Comparison of ENCODE assay signal across 1 cellular context in the genomic region with DNA sequence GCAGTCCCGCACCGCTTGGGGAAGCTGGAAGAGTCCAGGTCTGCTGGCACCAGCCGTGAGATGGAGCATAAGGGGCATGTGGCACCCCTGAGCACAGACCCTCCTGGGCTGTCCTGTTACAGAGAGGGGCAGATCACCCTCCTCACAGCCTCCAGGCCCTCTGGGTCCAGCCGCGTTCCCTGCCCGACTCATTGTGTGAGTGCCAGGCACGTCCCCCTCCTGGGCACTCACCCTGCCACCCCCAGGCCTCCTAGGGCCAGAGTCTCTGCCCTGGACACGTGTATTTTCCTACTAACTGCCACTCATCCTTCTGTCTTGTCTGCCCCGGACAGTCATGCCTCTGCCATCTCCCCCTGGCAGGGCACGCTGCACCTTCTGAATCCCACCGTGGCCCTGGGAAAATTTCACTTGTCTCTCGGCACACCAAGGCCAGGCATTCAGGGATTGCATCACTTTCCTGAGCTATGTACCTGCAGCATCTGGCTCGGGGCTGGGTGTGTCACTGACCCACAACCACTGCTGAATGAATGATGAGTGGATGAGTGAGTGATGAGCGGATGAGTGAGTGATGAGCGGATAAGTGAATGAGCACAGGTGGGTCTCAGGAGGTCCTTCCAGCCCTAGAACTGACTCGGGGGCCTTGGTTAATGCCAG.
TF ChIP-seq lines count a peak whose summit lies in the region.

No MANE protein-coding gene starts in this region.

TF ChIP-seq in WTC11, 78 proteins besides CTCF, POLR2A, EP300 and RAD21 (continued from another document):
- TF ChIP-seq, protein P1, sequence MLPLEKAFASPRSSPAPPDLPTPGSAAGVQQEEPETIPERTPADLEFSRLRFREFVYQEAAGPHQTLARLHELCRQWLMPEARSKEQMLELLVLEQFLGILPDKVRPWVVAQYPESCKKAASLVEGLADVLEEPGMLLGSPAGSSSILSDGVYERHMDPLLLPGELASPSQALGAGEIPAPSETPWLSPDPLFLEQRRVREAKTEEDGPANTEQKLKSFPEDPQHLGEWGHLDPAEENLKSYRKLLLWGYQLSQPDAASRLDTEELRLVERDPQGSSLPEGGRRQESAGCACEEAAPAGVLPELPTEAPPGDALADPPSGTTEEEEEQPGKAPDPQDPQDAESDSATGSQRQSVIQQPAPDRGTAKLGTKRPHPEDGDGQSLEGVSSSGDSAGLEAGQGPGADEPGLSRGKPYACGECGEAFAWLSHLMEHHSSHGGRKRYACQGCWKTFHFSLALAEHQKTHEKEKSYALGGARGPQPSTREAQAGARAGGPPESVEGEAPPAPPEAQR (CRISPR knock-in tag; IDR thresholded peaks at IDR 0.05) = no peak
TF ChIP-seq in WTC11: peak in this region for 0.
